Comparison of ENCODE assay signal across 22 cellular contexts in genomic region chr7:121932768-121933167, GRCh38. TPM values are rescaled to one million over a fixed set of nuclear protein-coding genes. Genes with fewer than 3 reads are reported as not detected.
"Had no signal": no experiment of that assay in that cellular context is flagged by ENCODE, and none has a peak within 500 bp of the region (broad histone marks: within the 10 kb centered on the region; RNA-seq: fewer than 3 reads in every experiment).

No MANE protein-coding gene starts in this region.

- H3K4me3 ChIP-seq: hepatocyte, spleen, testis, tibial nerve had no signal

- ATAC-seq: effector memory CD8-positive, alpha-beta T cell; foreskin keratinocyte; left colon; sciatic nerve; stimulated activated naive B cell treated with anti-CD40 and anti-IgM and Interleukin-4, amounts not matched to agents 10 μg/mL and 1 μg/mL and 100 μg/mL, for 72 hours; stimulated activated naive CD8-positive, alpha-beta T cell treated with anti-CD3 and anti-CD28 coated beads, Interleukin-15, amount 100 ng/mL, for 72 hours had no signal

- H3K9me3 Mint-ChIP-seq: dendritic cell treated with granulocyte-macrophage colony-stimulating factor and Interleukin-4, amounts not matched to agents 40 ng/mL and 50 ng/mL, for 4 days; naive B cell; nephron had no signal

- H3K36me3 Mint-ChIP-seq: naive B cell; stimulated activated naive B cell treated with anti-CD40 and anti-IgM and Interleukin-4, amounts not matched to agents 10 μg/mL and 1 μg/mL and 100 μg/mL, for 72 hours had no signal

- H3K4me1 ChIP-seq: spleen, testis, tibial nerve had no signal

- FAIRE-seq: colon had no signal

- H3K4me2 ChIP-seq: hepatocyte had no signal

- H3K9me3 ChIP-seq: spleen, testis, tibial nerve had no signal

- H3K27me3 ChIP-seq: foreskin keratinocyte, hepatocyte, spleen, testis, tibial nerve had no signal

- H3K27ac ChIP-seq: foreskin keratinocyte, hepatocyte, spleen, testis, tibial nerve had no signal

- H3K79me2 ChIP-seq: hepatocyte had no signal

- H3K4me3 Mint-ChIP-seq: dendritic cell treated with granulocyte-macrophage colony-stimulating factor and Interleukin-4, amounts not matched to agents 40 ng/mL and 50 ng/mL, for 4 days; effector memory CD8-positive, alpha-beta T cell; naive B cell; nephron; stimulated activated naive B cell treated with anti-CD40 and anti-IgM and Interleukin-4, amounts not matched to agents 10 μg/mL and 1 μg/mL and 100 μg/mL, for 72 hours; stimulated activated naive CD8-positive, alpha-beta T cell treated with anti-CD3 and anti-CD28 coated beads, Interleukin-15, amount 100 ng/mL, for 72 hours had no signal

- H2AFZ ChIP-seq: hepatocyte had no signal

- DNase-seq: effector memory CD8-positive, alpha-beta T cell; foreskin keratinocyte; left colon; mesendoderm; naive B cell; posterior cingulate gyrus; spleen; stimulated activated CD4-positive, alpha-beta T cell treated with anti-CD3 and anti-CD28 coated beads, Interleukin-15, amount 100 ng/mL, for 24 hours; stimulated activated CD4-positive, alpha-beta T cell treated with anti-CD3 and anti-CD28 coated beads, Interleukin-1b, Interleukin-23, amount 100 ng/mL, for 48 hours; stimulated activated CD4-positive, alpha-beta T cell treated with anti-CD3 and anti-CD28 coated beads, Interleukin-4, amount 100 ng/mL, for 24 hours; stimulated activated naive B cell treated with anti-CD40 and anti-IgM and Interleukin-4, amounts not matched to agents 10 μg/mL and 1 μg/mL and 100 μg/mL, for 72 hours; stimulated activated naive CD8-positive, alpha-beta T cell treated with anti-CD3 and anti-CD28 coated beads, Interleukin-15, amount 100 ng/mL, for 72 hours; testis had no signal

- H3K27me3 Mint-ChIP-seq: dendritic cell treated with granulocyte-macrophage colony-stimulating factor and Interleukin-4, amounts not matched to agents 40 ng/mL and 50 ng/mL, for 4 days; effector memory CD8-positive, alpha-beta T cell; naive B cell; stimulated activated naive B cell treated with anti-CD40 and anti-IgM and Interleukin-4, amounts not matched to agents 10 μg/mL and 1 μg/mL and 100 μg/mL, for 72 hours; stimulated activated naive CD8-positive, alpha-beta T cell treated with anti-CD3 and anti-CD28 coated beads, Interleukin-15, amount 100 ng/mL, for 72 hours had no signal

- H3K4me1 Mint-ChIP-seq: naive B cell; nephron; stimulated activated naive B cell treated with anti-CD40 and anti-IgM and Interleukin-4, amounts not matched to agents 10 μg/mL and 1 μg/mL and 100 μg/mL, for 72 hours; stimulated activated naive CD8-positive, alpha-beta T cell treated with anti-CD3 and anti-CD28 coated beads, Interleukin-15, amount 100 ng/mL, for 72 hours had no signal

- H3K27ac Mint-ChIP-seq: dendritic cell treated with granulocyte-macrophage colony-stimulating factor and Interleukin-4, amounts not matched to agents 40 ng/mL and 50 ng/mL, for 4 days; effector memory CD8-positive, alpha-beta T cell; naive B cell; nephron; stimulated activated naive B cell treated with anti-CD40 and anti-IgM and Interleukin-4, amounts not matched to agents 10 μg/mL and 1 μg/mL and 100 μg/mL, for 72 hours; stimulated activated naive CD8-positive, alpha-beta T cell treated with anti-CD3 and anti-CD28 coated beads, Interleukin-15, amount 100 ng/mL, for 72 hours had no signal

- H3K36me3 ChIP-seq: spleen, tibial nerve had no signal

RNA-seq across cellular contexts. Expression of gene PTPRZ1, which starts 59.8 kb away (rescaled TPM):
- total RNA-seq: epithelial cell of proximal tubule, lung microvascular endothelial cell, pulmonary artery endothelial cell had no signal
